In the genomic region with DNA sequence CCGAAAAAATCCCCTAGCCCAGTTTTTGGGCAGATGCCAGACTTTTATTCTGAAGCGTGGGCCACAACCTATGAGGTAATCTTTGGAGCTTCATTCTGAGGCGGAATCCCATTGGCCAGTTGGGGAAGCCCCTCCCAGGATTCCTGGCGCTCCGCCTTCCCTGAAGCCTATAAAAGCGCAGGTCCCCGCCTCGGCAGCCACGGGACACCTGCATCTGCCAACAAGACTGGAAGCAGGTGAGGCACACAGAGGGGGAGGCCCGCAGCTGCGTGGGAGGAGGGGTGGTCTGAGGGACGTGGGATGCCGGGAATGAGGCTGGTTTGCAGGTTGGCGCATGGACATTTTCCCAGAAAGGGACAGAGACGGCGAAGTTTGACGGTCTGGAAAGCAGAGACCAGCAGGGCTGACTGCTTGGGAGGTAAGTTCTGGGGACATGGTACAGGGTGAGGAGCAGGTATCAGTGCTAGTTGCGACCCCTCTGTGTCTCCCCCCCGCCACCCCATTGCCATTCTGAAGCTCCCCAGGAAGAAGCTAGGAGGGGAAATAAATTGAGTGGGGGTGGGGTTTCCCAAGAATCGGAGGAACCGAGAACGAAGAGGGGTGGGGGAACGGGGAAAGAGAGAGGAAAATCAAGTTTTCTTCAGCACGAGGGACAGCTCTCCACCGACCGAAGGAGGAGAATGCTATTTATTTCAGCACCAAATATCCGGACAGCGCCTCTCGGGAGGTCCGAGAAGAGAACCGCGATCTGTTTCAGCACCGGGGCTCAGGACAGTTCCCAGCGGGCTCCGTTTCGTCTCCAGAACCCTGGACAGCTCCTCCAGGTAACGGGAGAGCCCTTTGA, we compare ENCODE assay signal across 8 cellular contexts. TPM values are rescaled to one million over a fixed set of nuclear protein-coding genes. Genes with fewer than 3 reads are reported as not detected.
DNase-seq lines count a peak whose midpoint lies in the region; ATAC-seq and TF ChIP-seq lines count a peak whose summit lies in the region.

No MANE protein-coding gene starts in this region.

- TF ChIP-seq CTCF in RWPE2 (IDR thresholded peaks at IDR 0.05; ENCODE audit: poor library complexity, severe bottlenecking) = no peak
- no peak for TF ChIP-seq CTCF in glutamatergic neuron (IDR thresholded peaks at IDR 0.05; ENCODE audit: partially characterized antibody, unreplicated experiment)
- no peak for TF ChIP-seq CTCF in osteocyte (IDR thresholded peaks at IDR 0.05)
- TF ChIP-seq CTCF in testis (IDR thresholded peaks at IDR 0.05) = no peak

- intact Hi-C loops in testis (cut with DNase I; ENCODE audit: low total_unique reads) = no loop called here

- CTCF ChIA-PET in activated naive CD4-positive, alpha-beta T cell treated with anti-CD3 and anti-CD28 coated beads, Interleukin-2, amount 10 ng/mL, durations not matched to agents 7 days and 5 days (lab: Charles Lee) = no interaction called here

- peaks cover 17% of the 10 kb centered on the region for H3K27me3 Mint-ChIP-seq in activated naive CD4-positive, alpha-beta T cell treated with anti-CD3 and anti-CD28 coated beads, Interleukin-2, amount 10 ng/mL, durations not matched to agents 7 days and 5 days
- H3K27me3 Mint-ChIP-seq in glutamatergic neuron (ENCODE audit: unreplicated experiment) = peaks cover 22% of the 10 kb centered on the region
- peaks cover 17% of the 10 kb centered on the region for H3K27me3 Mint-ChIP-seq in osteocyte (ENCODE audit: unreplicated experiment)

- no peaks in the 10 kb centered on the region for H3K9me3 ChIP-seq in MG63
- no peaks in the 10 kb centered on the region for H3K9me3 ChIP-seq in RWPE2 (ENCODE audit: severe bottlenecking)
- H3K9me3 ChIP-seq in testis = no peaks in the 10 kb centered on the region

- H3K27me3 ChIP-seq in MG63 (no peaks in the 10 kb centered on the region), RWPE2 (ENCODE audit: insufficient read depth, poor library complexity, severe bottlenecking) (no peaks in the 10 kb centered on the region), testis (no peaks in the 10 kb centered on the region)

- DNase-seq in DMS 273 treated with DMSO at 0.1 percent for 48 hours (lab: John Stamatoyannopoulos, UW) (peak; percentile 52), MG63 (peak; percentile 50), RWPE2 (ENCODE audit: low spot score) (peak; percentile 72), glutamatergic neuron (peak; percentile 72), osteocyte (ENCODE audit: extremely low spot score, unreplicated experiment) (peak; percentile 92), testis (peak; percentile 95)
- peak; percentile 88 for DNase-seq in activated naive CD4-positive, alpha-beta T cell treated with anti-CD3 and anti-CD28 coated beads, Interleukin-2, amount 10 ng/mL, durations not matched to agents 7 days and 5 days

- peaks cover 4% of the 10 kb centered on the region for H3K9me3 Mint-ChIP-seq in activated naive CD4-positive, alpha-beta T cell treated with anti-CD3 and anti-CD28 coated beads, Interleukin-2, amount 10 ng/mL, durations not matched to agents 7 days and 5 days
- H3K9me3 Mint-ChIP-seq in glutamatergic neuron (ENCODE audit: unreplicated experiment) (peaks cover 14% of the 10 kb centered on the region), osteocyte (ENCODE audit: unreplicated experiment) (peaks cover 4% of the 10 kb centered on the region)

- TF ChIP-seq POLR2A in testis (IDR thresholded peaks at IDR 0.05) = no peak

- no peak overlapping the region for H3K4me3 Mint-ChIP-seq in activated naive CD4-positive, alpha-beta T cell treated with anti-CD3 and anti-CD28 coated beads, Interleukin-2, amount 10 ng/mL, durations not matched to agents 7 days and 5 days
- H3K4me3 Mint-ChIP-seq in glutamatergic neuron (ENCODE audit: unreplicated experiment) (peak overlapping the region; percentile 69), osteocyte (ENCODE audit: unreplicated experiment) (no peak overlapping the region)

- no peak overlapping the region for H3K27ac Mint-ChIP-seq in activated naive CD4-positive, alpha-beta T cell treated with anti-CD3 and anti-CD28 coated beads, Interleukin-2, amount 10 ng/mL, durations not matched to agents 7 days and 5 days
- H3K27ac Mint-ChIP-seq in glutamatergic neuron (ENCODE audit: unreplicated experiment) (no peak overlapping the region), osteocyte (ENCODE audit: unreplicated experiment) (no peak overlapping the region)

- no peaks in the 10 kb centered on the region for H3K36me3 Mint-ChIP-seq in activated naive CD4-positive, alpha-beta T cell treated with anti-CD3 and anti-CD28 coated beads, Interleukin-2, amount 10 ng/mL, durations not matched to agents 7 days and 5 days
- H3K36me3 Mint-ChIP-seq in glutamatergic neuron (ENCODE audit: unreplicated experiment) = no peaks in the 10 kb centered on the region
- no peaks in the 10 kb centered on the region for H3K36me3 Mint-ChIP-seq in osteocyte (ENCODE audit: unreplicated experiment)

- H3K4me3 ChIP-seq in MG63 = no peak overlapping the region
- no peak overlapping the region for H3K4me3 ChIP-seq in RWPE2 (ENCODE audit: severe bottlenecking)
- peak overlapping the region in 1 of 2 donors; percentile 7 for H3K4me3 ChIP-seq in testis

- 2 to 7% methylated on average over 31 to 37 of the region's 37 CpGs for WGBS in testis, 2 donors

- no peaks in the 10 kb centered on the region for H3K36me3 ChIP-seq in MG63
- no peaks in the 10 kb centered on the region for H3K36me3 ChIP-seq in RWPE2 (ENCODE audit: low read depth)
- no peaks in the 10 kb centered on the region for H3K36me3 ChIP-seq in testis (ENCODE audit: low read depth, missing control alignments)

- H3K4me1 Mint-ChIP-seq in activated naive CD4-positive, alpha-beta T cell treated with anti-CD3 and anti-CD28 coated beads, Interleukin-2, amount 10 ng/mL, durations not matched to agents 7 days and 5 days = no peaks in the 10 kb centered on the region
- H3K4me1 Mint-ChIP-seq in glutamatergic neuron (ENCODE audit: low read depth, unreplicated experiment) (peaks cover 19% of the 10 kb centered on the region), osteocyte (ENCODE audit: unreplicated experiment) (peaks cover 3% of the 10 kb centered on the region)

- H3K27ac ChIP-seq in RWPE2 (ENCODE audit: poor library complexity, severe bottlenecking) (no peak overlapping the region), testis (no peak overlapping the region)

- no peaks in the 10 kb centered on the region for H3K4me1 ChIP-seq in RWPE2 (ENCODE audit: insufficient read depth, poor library complexity, severe bottlenecking)
- H3K4me1 ChIP-seq in testis = peaks cover 3% of the 10 kb centered on the region

- ATAC-seq in RWPE2 (ENCODE audit: low read depth) (peak; percentile 53; the same call in 2 of the 3 replicates), GM19397 (IDR thresholded peaks at IDR 0.05; ENCODE audit: unreplicated experiment) (no peak)

RNA-seq across cellular contexts. Expression of a gene that starts 22.4 kb away (rescaled TPM):
- 7.2 and 9.2 TPM in 2 replicates for total RNA-seq in MG63 (2014; rRNA removed; shearing (Covaris generic); ENCODE audit: low replicate concordance)
- total RNA-seq in glutamatergic neuron (ENCODE audit: unreplicated experiment) = 11.3 TPM
- 12.0 and 13.2 TPM in 2 replicates for total RNA-seq in osteocyte
- 10 to 100 TPM; 14.3 to 15.8 TPM for total RNA-seq in testis
- polyA plus RNA-seq in testis (ENCODE audit: insufficient read depth, low read depth, low replicate concordance) = 7.5 TPM

RNA-seq across cellular contexts. Expression of a gene that starts 45.5 kb away (rescaled TPM):
- total RNA-seq in MG63 (2014; rRNA removed; shearing (Covaris generic); ENCODE audit: low replicate concordance) = 16.1 and 17.0 TPM in 2 replicates
- total RNA-seq in glutamatergic neuron (ENCODE audit: unreplicated experiment) (44.8 TPM), osteocyte (45.6 and 54.8 TPM in 2 replicates), testis (10 to 100 TPM; 65.1 to 74.2 TPM)
- 24.6 TPM for polyA plus RNA-seq in testis (ENCODE audit: insufficient read depth, low read depth, low replicate concordance)
